Comparison of ENCODE assay signal across 1 cellular context in the genomic region with DNA sequence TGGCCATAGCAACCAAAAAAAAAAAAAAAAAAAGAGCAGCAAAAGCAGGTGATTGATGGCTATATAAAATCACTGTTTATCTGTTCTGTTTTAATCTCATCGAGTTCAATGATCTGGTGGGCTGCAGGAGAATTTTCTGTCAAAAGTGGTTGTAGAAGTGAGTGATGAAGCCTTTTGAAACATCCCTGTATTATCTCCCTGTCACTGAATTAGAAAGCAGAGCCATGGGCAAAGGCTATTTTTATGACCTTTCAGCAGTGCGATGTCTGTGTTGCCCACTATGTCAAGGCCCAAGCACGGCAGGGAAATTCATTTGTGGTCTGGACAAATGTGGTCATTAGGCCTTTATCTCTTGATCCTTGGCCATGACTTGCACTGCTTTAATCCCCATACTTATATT.
A peak's percentile ranks its signal among the peaks of the same experiment; 100 is the strongest.
TF ChIP-seq lines count a peak whose summit lies in the region.

No MANE protein-coding gene starts in this region.

TF ChIP-seq in SK-N-SH, 30 proteins besides CTCF, POLR2A, EP300 and RAD21 (continued from another document):
- TF ChIP-seq, protein P1, sequence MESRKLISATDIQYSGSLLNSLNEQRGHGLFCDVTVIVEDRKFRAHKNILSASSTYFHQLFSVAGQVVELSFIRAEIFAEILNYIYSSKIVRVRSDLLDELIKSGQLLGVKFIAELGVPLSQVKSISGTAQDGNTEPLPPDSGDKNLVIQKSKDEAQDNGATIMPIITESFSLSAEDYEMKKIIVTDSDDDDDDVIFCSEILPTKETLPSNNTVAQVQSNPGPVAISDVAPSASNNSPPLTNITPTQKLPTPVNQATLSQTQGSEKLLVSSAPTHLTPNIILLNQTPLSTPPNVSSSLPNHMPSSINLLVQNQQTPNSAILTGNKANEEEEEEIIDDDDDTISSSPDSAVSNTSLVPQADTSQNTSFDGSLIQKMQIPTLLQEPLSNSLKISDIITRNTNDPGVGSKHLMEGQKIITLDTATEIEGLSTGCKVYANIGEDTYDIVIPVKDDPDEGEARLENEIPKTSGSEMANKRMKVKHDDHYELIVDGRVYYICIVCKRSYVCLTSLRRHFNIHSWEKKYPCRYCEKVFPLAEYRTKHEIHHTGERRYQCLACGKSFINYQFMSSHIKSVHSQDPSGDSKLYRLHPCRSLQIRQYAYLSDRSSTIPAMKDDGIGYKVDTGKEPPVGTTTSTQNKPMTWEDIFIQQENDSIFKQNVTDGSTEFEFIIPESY (IDR thresholded peaks at IDR 0.05; ENCODE audit: borderline replicate concordance, low read depth): no peak
- TF ChIP-seq TCF12 (IDR thresholded peaks at IDR 0.05): peak; percentile 23; the same call in 1 of the 2 replicates
- no peak for TF ChIP-seq ELF1 (IDR thresholded peaks at IDR 0.05)
- no peak for TF ChIP-seq TEAD4 (IDR thresholded peaks at IDR 0.05; ENCODE audit: borderline replicate concordance, insufficient read depth)
- TF ChIP-seq, protein P2, sequence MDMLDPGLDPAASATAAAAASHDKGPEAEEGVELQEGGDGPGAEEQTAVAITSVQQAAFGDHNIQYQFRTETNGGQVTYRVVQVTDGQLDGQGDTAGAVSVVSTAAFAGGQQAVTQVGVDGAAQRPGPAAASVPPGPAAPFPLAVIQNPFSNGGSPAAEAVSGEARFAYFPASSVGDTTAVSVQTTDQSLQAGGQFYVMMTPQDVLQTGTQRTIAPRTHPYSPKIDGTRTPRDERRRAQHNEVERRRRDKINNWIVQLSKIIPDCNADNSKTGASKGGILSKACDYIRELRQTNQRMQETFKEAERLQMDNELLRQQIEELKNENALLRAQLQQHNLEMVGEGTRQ (IDR thresholded peaks at IDR 0.05; ENCODE audit: borderline replicate concordance, low read depth, low read length): no peak
- no peak for TF ChIP-seq NFIC (IDR thresholded peaks at IDR 0.05; ENCODE audit: borderline replicate concordance)
- TF ChIP-seq, protein P3, sequence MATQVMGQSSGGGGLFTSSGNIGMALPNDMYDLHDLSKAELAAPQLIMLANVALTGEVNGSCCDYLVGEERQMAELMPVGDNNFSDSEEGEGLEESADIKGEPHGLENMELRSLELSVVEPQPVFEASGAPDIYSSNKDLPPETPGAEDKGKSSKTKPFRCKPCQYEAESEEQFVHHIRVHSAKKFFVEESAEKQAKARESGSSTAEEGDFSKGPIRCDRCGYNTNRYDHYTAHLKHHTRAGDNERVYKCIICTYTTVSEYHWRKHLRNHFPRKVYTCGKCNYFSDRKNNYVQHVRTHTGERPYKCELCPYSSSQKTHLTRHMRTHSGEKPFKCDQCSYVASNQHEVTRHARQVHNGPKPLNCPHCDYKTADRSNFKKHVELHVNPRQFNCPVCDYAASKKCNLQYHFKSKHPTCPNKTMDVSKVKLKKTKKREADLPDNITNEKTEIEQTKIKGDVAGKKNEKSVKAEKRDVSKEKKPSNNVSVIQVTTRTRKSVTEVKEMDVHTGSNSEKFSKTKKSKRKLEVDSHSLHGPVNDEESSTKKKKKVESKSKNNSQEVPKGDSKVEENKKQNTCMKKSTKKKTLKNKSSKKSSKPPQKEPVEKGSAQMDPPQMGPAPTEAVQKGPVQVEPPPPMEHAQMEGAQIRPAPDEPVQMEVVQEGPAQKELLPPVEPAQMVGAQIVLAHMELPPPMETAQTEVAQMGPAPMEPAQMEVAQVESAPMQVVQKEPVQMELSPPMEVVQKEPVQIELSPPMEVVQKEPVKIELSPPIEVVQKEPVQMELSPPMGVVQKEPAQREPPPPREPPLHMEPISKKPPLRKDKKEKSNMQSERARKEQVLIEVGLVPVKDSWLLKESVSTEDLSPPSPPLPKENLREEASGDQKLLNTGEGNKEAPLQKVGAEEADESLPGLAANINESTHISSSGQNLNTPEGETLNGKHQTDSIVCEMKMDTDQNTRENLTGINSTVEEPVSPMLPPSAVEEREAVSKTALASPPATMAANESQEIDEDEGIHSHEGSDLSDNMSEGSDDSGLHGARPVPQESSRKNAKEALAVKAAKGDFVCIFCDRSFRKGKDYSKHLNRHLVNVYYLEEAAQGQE (IDR thresholded peaks at IDR 0.05; ENCODE audit: low read depth, low read length): no peak
- TF ChIP-seq, protein P4, sequence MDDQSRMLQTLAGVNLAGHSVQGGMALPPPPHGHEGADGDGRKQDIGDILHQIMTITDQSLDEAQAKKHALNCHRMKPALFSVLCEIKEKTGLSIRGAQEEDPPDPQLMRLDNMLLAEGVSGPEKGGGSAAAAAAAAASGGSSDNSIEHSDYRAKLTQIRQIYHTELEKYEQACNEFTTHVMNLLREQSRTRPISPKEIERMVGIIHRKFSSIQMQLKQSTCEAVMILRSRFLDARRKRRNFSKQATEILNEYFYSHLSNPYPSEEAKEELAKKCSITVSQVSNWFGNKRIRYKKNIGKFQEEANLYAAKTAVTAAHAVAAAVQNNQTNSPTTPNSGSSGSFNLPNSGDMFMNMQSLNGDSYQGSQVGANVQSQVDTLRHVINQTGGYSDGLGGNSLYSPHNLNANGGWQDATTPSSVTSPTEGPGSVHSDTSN (IDR thresholded peaks at IDR 0.05): no peak
- no peak for TF ChIP-seq FOSL2 (IDR thresholded peaks at IDR 0.05; ENCODE audit: borderline replicate concordance, low read depth)
- TF ChIP-seq, protein P5, sequence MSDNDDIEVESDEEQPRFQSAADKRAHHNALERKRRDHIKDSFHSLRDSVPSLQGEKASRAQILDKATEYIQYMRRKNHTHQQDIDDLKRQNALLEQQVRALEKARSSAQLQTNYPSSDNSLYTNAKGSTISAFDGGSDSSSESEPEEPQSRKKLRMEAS (IDR thresholded peaks at IDR 0.05; ENCODE audit: low read depth): no peak
- no peak for TF ChIP-seq RXRA (IDR thresholded peaks at IDR 0.05; ENCODE audit: borderline replicate concordance, low read depth)
- TF ChIP-seq SIN3A (IDR thresholded peaks at IDR 0.05; ENCODE audit: borderline replicate concordance, low read depth, low read length): no peak
- TF ChIP-seq EZH2phosphoT487 (IDR thresholded peaks at IDR 0.05; ENCODE audit: borderline replicate concordance, low read depth): no peak
- TF ChIP-seq YY1 (IDR thresholded peaks at IDR 0.05; ENCODE audit: low read depth): no peak
- no peak for TF ChIP-seq SMC3 (IDR thresholded peaks at IDR 0.05; ENCODE audit: low read depth, low read length)
- no peak for TF ChIP-seq JUND (IDR thresholded peaks at IDR 0.05)
- peak; percentile 84 for TF ChIP-seq RCOR1 (IDR thresholded peaks at IDR 0.05; ENCODE audit: low read length)
- TF ChIP-seq FOXM1 (IDR thresholded peaks at IDR 0.05; ENCODE audit: low read depth): no peak
- no peak for TF ChIP-seq TAF1 (IDR thresholded peaks at IDR 0.05; ENCODE audit: borderline replicate concordance, low read depth, low read length)
- peak; percentile 32; the same call in 1 of the 2 replicates for TF ChIP-seq FOXJ3 (CRISPR knock-in tag; IDR thresholded peaks at IDR 0.05)
- TF ChIP-seq, protein P6, sequence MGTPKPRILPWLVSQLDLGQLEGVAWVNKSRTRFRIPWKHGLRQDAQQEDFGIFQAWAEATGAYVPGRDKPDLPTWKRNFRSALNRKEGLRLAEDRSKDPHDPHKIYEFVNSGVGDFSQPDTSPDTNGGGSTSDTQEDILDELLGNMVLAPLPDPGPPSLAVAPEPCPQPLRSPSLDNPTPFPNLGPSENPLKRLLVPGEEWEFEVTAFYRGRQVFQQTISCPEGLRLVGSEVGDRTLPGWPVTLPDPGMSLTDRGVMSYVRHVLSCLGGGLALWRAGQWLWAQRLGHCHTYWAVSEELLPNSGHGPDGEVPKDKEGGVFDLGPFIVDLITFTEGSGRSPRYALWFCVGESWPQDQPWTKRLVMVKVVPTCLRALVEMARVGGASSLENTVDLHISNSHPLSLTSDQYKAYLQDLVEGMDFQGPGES (IDR thresholded peaks at IDR 0.05; ENCODE audit: low read depth, low read length): no peak
- TF ChIP-seq, protein P7, sequence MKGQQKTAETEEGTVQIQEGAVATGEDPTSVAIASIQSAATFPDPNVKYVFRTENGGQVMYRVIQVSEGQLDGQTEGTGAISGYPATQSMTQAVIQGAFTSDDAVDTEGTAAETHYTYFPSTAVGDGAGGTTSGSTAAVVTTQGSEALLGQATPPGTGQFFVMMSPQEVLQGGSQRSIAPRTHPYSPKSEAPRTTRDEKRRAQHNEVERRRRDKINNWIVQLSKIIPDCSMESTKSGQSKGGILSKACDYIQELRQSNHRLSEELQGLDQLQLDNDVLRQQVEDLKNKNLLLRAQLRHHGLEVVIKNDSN (IDR thresholded peaks at IDR 0.05; ENCODE audit: borderline replicate concordance, low read depth): no peak
- TF ChIP-seq NRF1 (IDR thresholded peaks at IDR 0.05; ENCODE audit: low read depth, low read length): no peak
- TF ChIP-seq CHD2 (IDR thresholded peaks at IDR 0.05; ENCODE audit: low read length, partially characterized antibody): peak; percentile 47
- TF ChIP-seq MEF2A (IDR thresholded peaks at IDR 0.05; ENCODE audit: borderline replicate concordance, low read depth): no peak
- no peak for TF ChIP-seq RFX5 (IDR thresholded peaks at IDR 0.05; ENCODE audit: low read length)
- TF ChIP-seq GATA2 (CRISPR knock-in tag; IDR thresholded peaks at IDR 0.05): peak; percentile 92
TF ChIP-seq in SK-N-SH: peak in this region for 5.
